1 cellular context compared by ENCODE assay signal in the genomic region with DNA sequence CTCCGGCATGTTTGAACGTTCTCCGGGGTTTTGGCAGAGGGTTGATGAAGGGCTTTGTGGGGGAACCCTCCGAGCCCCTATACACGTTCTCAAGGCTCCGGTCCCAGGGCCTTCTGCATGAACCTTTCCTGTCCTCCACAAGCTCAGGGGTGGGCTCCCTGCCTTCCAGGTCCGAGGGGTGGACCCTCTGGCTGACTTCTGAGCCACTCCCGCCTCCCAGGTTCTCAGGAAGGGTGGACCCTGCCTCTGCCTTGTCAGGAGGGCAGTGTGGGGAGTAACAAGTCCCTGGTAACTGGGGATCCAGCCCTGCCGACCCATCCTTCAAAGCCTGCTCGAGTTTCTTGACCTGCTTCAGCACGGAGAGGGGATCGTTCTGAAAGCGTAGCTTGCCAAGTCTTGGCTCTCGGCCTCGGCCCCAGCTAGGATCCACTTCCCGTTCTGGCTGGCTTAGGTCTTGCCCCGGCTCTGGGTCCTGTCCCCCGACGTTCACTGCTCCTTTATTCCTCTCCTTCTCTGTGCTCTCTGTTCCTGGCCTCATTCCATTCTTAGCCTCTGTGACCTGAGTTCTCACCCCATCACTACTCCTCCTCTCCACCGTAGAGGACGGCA.
TF ChIP-seq lines count a peak whose summit lies in the region.

No MANE protein-coding gene starts in this region.

TF ChIP-seq in H1, 55 proteins besides CTCF, POLR2A, EP300 and RAD21 (continued from another document):
- no peak for TF ChIP-seq TBP (IDR thresholded peaks at IDR 0.05; ENCODE audit: low read depth, low read length)
- no peak for TF ChIP-seq TCF12 (IDR thresholded peaks at IDR 0.05; ENCODE audit: low read depth, low read length)
- TF ChIP-seq MAFK (IDR thresholded peaks at IDR 0.05; ENCODE audit: low read depth, low read length), result no peak
